Comparison of ENCODE assay signal across 1 cellular context in the genomic region with DNA sequence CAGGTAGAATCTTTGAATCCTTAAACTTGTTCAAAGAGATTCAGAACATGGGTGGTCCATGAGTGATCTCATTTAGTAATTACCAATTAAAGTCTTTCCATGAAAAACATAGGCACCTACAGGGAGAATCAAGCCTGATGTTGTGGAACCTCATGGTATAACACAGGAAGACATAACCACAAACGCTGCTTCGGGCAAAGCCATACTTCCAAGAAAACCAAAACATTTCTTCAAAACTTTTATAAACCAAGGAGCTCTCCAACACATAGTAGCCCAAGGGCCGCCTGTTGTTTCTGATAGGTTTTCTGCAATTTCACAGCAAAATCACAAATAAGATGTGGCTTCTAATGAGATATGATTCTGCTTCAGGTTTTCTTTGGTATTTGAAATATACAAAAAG.
TF ChIP-seq lines count a peak whose summit lies in the region.

No MANE protein-coding gene starts in this region.

TF ChIP-seq in GM23338, 12 proteins besides CTCF, POLR2A, EP300 and RAD21 (continued from another document):
- TF ChIP-seq, protein P1, sequence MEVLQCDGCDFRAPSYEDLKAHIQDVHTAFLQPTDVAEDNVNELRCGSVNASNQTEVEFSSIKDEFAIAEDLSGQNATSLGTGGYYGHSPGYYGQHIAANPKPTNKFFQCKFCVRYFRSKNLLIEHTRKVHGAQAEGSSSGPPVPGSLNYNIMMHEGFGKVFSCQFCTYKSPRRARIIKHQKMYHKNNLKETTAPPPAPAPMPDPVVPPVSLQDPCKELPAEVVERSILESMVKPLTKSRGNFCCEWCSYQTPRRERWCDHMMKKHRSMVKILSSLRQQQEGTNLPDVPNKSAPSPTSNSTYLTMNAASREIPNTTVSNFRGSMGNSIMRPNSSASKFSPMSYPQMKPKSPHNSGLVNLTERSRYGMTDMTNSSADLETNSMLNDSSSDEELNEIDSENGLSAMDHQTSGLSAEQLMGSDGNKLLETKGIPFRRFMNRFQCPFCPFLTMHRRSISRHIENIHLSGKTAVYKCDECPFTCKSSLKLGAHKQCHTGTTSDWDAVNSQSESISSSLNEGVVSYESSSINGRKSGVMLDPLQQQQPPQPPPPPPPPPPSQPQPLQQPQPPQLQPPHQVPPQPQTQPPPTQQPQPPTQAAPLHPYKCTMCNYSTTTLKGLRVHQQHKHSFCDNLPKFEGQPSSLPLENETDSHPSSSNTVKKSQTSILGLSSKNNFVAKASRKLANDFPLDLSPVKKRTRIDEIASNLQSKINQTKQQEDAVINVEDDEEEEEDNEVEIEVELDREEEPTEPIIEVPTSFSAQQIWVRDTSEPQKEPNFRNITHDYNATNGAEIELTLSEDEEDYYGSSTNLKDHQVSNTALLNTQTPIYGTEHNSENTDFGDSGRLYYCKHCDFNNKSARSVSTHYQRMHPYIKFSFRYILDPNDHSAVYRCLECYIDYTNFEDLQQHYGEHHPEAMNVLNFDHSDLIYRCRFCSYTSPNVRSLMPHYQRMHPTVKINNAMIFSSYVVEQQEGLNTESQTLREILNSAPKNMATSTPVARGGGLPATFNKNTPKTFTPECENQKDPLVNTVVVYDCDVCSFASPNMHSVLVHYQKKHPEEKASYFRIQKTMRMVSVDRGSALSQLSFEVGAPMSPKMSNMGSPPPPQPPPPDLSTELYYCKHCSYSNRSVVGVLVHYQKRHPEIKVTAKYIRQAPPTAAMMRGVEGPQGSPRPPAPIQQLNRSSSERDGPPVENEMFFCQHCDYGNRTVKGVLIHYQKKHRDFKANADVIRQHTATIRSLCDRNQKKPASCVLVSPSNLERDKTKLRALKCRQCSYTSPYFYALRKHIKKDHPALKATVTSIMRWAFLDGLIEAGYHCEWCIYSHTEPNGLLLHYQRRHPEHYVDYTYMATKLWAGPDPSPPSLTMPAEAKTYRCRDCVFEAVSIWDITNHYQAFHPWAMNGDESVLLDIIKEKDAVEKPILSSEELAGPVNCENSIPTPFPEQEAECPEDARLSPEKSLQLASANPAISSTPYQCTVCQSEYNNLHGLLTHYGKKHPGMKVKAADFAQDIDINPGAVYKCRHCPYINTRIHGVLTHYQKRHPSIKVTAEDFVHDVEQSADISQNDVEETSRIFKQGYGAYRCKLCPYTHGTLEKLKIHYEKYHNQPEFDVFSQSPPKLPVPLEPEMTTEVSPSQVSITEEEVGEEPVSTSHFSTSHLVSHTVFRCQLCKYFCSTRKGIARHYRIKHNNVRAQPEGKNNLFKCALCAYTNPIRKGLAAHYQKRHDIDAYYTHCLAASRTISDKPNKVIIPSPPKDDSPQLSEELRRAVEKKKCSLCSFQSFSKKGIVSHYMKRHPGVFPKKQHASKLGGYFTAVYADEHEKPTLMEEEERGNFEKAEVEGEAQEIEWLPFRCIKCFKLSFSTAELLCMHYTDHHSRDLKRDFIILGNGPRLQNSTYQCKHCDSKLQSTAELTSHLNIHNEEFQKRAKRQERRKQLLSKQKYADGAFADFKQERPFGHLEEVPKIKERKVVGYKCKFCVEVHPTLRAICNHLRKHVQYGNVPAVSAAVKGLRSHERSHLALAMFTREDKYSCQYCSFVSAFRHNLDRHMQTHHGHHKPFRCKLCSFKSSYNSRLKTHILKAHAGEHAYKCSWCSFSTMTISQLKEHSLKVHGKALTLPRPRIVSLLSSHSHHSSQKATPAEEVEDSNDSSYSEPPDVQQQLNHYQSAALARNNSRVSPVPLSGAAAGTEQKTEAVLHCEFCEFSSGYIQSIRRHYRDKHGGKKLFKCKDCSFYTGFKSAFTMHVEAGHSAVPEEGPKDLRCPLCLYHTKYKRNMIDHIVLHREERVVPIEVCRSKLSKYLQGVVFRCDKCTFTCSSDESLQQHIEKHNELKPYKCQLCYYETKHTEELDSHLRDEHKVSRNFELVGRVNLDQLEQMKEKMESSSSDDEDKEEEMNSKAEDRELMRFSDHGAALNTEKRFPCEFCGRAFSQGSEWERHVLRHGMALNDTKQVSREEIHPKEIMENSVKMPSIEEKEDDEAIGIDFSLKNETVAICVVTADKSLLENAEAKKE (CRISPR knock-in tag; IDR thresholded peaks at IDR 0.05) = no peak
- no peak for TF ChIP-seq ZNF114 (CRISPR knock-in tag; IDR thresholded peaks at IDR 0.05)
- no peak for TF ChIP-seq EZH2 (IDR thresholded peaks at IDR 0.05; ENCODE audit: low read depth, unreplicated experiment)
- no peak for TF ChIP-seq JUNB (IDR thresholded peaks at IDR 0.05; ENCODE audit: unreplicated experiment)
- no peak for TF ChIP-seq NANOG (IDR thresholded peaks at IDR 0.05; ENCODE audit: borderline replicate concordance)
- TF ChIP-seq STAT1 (IDR thresholded peaks at IDR 0.05; ENCODE audit: unreplicated experiment) = no peak
- no peak for TF ChIP-seq CREB1 (CRISPR knock-in tag; IDR thresholded peaks at IDR 0.05; ENCODE audit: low read depth)
- no peak for TF ChIP-seq ZNF331 (CRISPR knock-in tag; IDR thresholded peaks at IDR 0.05; ENCODE audit: low read depth)
- TF ChIP-seq, protein P2, sequence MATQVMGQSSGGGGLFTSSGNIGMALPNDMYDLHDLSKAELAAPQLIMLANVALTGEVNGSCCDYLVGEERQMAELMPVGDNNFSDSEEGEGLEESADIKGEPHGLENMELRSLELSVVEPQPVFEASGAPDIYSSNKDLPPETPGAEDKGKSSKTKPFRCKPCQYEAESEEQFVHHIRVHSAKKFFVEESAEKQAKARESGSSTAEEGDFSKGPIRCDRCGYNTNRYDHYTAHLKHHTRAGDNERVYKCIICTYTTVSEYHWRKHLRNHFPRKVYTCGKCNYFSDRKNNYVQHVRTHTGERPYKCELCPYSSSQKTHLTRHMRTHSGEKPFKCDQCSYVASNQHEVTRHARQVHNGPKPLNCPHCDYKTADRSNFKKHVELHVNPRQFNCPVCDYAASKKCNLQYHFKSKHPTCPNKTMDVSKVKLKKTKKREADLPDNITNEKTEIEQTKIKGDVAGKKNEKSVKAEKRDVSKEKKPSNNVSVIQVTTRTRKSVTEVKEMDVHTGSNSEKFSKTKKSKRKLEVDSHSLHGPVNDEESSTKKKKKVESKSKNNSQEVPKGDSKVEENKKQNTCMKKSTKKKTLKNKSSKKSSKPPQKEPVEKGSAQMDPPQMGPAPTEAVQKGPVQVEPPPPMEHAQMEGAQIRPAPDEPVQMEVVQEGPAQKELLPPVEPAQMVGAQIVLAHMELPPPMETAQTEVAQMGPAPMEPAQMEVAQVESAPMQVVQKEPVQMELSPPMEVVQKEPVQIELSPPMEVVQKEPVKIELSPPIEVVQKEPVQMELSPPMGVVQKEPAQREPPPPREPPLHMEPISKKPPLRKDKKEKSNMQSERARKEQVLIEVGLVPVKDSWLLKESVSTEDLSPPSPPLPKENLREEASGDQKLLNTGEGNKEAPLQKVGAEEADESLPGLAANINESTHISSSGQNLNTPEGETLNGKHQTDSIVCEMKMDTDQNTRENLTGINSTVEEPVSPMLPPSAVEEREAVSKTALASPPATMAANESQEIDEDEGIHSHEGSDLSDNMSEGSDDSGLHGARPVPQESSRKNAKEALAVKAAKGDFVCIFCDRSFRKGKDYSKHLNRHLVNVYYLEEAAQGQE (IDR thresholded peaks at IDR 0.05; ENCODE audit: unreplicated experiment) = no peak
